ENCODE assay signal across 28 cellular contexts in genomic region chr3:84245779-84246178, GRCh38.
"Had no signal": no experiment of that assay in that cellular context is flagged by ENCODE, and none has a peak within 500 bp of the region (broad histone marks: within the 10 kb centered on the region; RNA-seq: fewer than 3 reads in every experiment).

No MANE protein-coding gene starts in this region.

- H3K36me3 ChIP-seq: colonic mucosa, esophagus muscularis mucosa, esophagus squamous epithelium, gastrocnemius medialis, gastroesophageal sphincter, heart left ventricle, heart right ventricle had no signal

- H3K4me1 ChIP-seq: colonic mucosa, esophagus muscularis mucosa, esophagus squamous epithelium, foreskin keratinocyte, gastrocnemius medialis, gastroesophageal sphincter, heart left ventricle, heart right ventricle had no signal

- H3K4me3 ChIP-seq: colonic mucosa, coronary artery, dorsolateral prefrontal cortex, esophagus muscularis mucosa, esophagus squamous epithelium, gastrocnemius medialis, gastroesophageal sphincter, heart left ventricle, heart right ventricle had no signal

- H3K27me3 ChIP-seq: colonic mucosa, dorsolateral prefrontal cortex, esophagus muscularis mucosa, esophagus squamous epithelium, foreskin keratinocyte, gastrocnemius medialis, gastroesophageal sphincter, heart left ventricle, heart right ventricle had no signal

- H3K27ac Mint-ChIP-seq: dendritic cell treated with granulocyte-macrophage colony-stimulating factor and Interleukin-4, amounts not matched to agents 40 ng/mL and 50 ng/mL, for 4 days; effector memory CD8-positive, alpha-beta T cell; endodermal cell had no signal

- H3K4me3 Mint-ChIP-seq: dendritic cell treated with granulocyte-macrophage colony-stimulating factor and Interleukin-4, amounts not matched to agents 40 ng/mL and 50 ng/mL, for 4 days; effector memory CD8-positive, alpha-beta T cell; endodermal cell had no signal

- ATAC-seq: effector memory CD8-positive, alpha-beta T cell; esophagus mucosa; foreskin keratinocyte; gastrocnemius medialis; gastroesophageal sphincter; heart left ventricle; heart right ventricle had no signal

- FAIRE-seq: colon, endometrium, endothelial cell of umbilical vein had no signal

- H3K27me3 Mint-ChIP-seq: dendritic cell treated with granulocyte-macrophage colony-stimulating factor and Interleukin-4, amounts not matched to agents 40 ng/mL and 50 ng/mL, for 4 days; effector memory CD8-positive, alpha-beta T cell had no signal

- H3K27ac ChIP-seq: colonic mucosa, coronary artery, dorsolateral prefrontal cortex, epithelial cell of prostate, esophagus muscularis mucosa, esophagus squamous epithelium, foreskin keratinocyte, gastrocnemius medialis, gastroesophageal sphincter, heart left ventricle, heart right ventricle had no signal

- H3K9me3 ChIP-seq: colonic mucosa, gastrocnemius medialis had no signal

- H3K4me1 Mint-ChIP-seq: endodermal cell had no signal

- DNase-seq: colonic mucosa; cortex of kidney; dermis blood vessel endothelial cell; dorsolateral prefrontal cortex; effector CD4-positive, alpha-beta T cell; effector CD8-positive, alpha-beta T cell; effector memory CD4-positive, alpha-beta T cell; effector memory CD8-positive, alpha-beta T cell; endodermal cell; erythroblast; esophagus squamous epithelium; foreskin fibroblast; foreskin keratinocyte; foreskin melanocyte; gastrocnemius medialis; glutamatergic neuron; head of caudate nucleus; heart left ventricle; heart right ventricle had no signal
